ENCODE assay signal across 8 cellular contexts in genomic region chr2:178413472-178414265, GRCh38. TPM values are rescaled to one million over a fixed set of nuclear protein-coding genes. Genes with fewer than 3 reads are reported as not detected.
A peak's percentile ranks its signal among the peaks of the same experiment; 100 is the strongest.
DNase-seq lines count a peak whose midpoint lies in the region; ATAC-seq and TF ChIP-seq lines count a peak whose summit lies in the region.

No MANE protein-coding gene starts in this region.

- H3K4me3 Mint-ChIP-seq in GM23338, result peak overlapping the region; percentile 85

- no peaks in the 10 kb centered on the region for H3K36me3 ChIP-seq in GM23338 (ENCODE audit: insufficient read depth)
- no peaks in the 10 kb centered on the region for H3K36me3 ChIP-seq in SJCRH30
- H3K36me3 ChIP-seq in neutrophil, result no peaks in the 10 kb centered on the region

- H3K4me3 ChIP-seq in GM23338 (peak overlapping the region; percentile 57), SJCRH30 (peak overlapping the region; percentile 79), neutrophil (ENCODE audit: low read depth in 1 of 2, low read length in 1 of 2) (peak overlapping the region; percentile 59 to 65)

- DNase-seq in EL (peak; percentile 78), GM23338 (ENCODE audit: low spot score) (peak; percentile 86), Kasumi-1 (lab: John Stamatoyannopoulos, UW) (peak; percentile 88), SJCRH30 (peak; percentile 87 to 88), germinal center (ENCODE audit: low spot score) (peak; percentile 54), substantia nigra (lab: John Stamatoyannopoulos, UW) (peak in 44 of 49 donors; percentile 4 to 76 (median 36))
- DNase-seq in activated naive CD4-positive, alpha-beta T cell treated with Interleukin-2 at 50 U/mL for 16 hours, result peak; percentile 76

- H3K9me2 ChIP-seq in GM23338 (ENCODE audit: insufficient read depth), result no peaks in the 10 kb centered on the region

- H3K9me3 ChIP-seq in SJCRH30 (replicated peaks) (no peaks in the 10 kb centered on the region), neutrophil (no peaks in the 10 kb centered on the region)

- no peaks in the 10 kb centered on the region for H3K36me3 Mint-ChIP-seq in GM23338 (ENCODE audit: low read depth)

- H3K27me3 ChIP-seq in GM23338 (ENCODE audit: insufficient read depth) (no peaks in the 10 kb centered on the region), SJCRH30 (no peaks in the 10 kb centered on the region), neutrophil (no peaks in the 10 kb centered on the region)

- TF ChIP-seq CTCF in GM23338 (conservative IDR thresholded peaks at IDR 0.05; ENCODE audit: low read depth in 2 of 2), result no peak
- no peak for TF ChIP-seq CTCF in neutrophil (IDR thresholded peaks at IDR 0.05)

- no peaks in the 10 kb centered on the region for H3K9me3 Mint-ChIP-seq in GM23338

- peak overlapping the region; percentile 97 for H3K27ac Mint-ChIP-seq in GM23338

- peaks cover 7% of the 10 kb centered on the region; the same call in 2 of the 3 replicates for H3K4me1 Mint-ChIP-seq in GM23338

- H3K27ac ChIP-seq in GM23338 (ENCODE audit: low read depth) (peak overlapping the region; percentile 74), SJCRH30 (peak overlapping the region; percentile 97), neutrophil (peak overlapping the region; percentile 78), substantia nigra (ENCODE audit: low read depth, low read length, poor library complexity, severe bottlenecking) (peak overlapping the region; percentile 58)

- 0 out of 2 replicates have a peak, but pooled peaks cover 7% of the 10 kb centered on the region for H3K79me2 ChIP-seq in GM23338 (replicated peaks; ENCODE audit: insufficient read depth)

- H3K4me1 ChIP-seq in GM23338 (ENCODE audit: insufficient read depth) (no peaks in the 10 kb centered on the region), SJCRH30 (no peaks in the 10 kb centered on the region), neutrophil (ENCODE audit: control insufficient read depth in 1 of 2, insufficient read depth in 1 of 2, low read depth in 1 of 2, low read length in 1 of 2) (peaks cover 17 to 19% of the 10 kb centered on the region in 2 experiments)

- H3F3A ChIP-seq in GM23338 (replicated peaks; ENCODE audit: low read depth), result no peaks in the 10 kb centered on the region

- ATAC-seq in GM23338, result peak; percentile 90

- H4K20me1 ChIP-seq in GM23338 (replicated peaks; ENCODE audit: insufficient read depth), result no peaks in the 10 kb centered on the region

- peak overlapping the region; percentile 78 for H3K4me2 ChIP-seq in GM23338

- H3K27me3 Mint-ChIP-seq in GM23338 (ENCODE audit: insufficient read depth, low read depth, poor library complexity), result peaks cover 7% of the 10 kb centered on the region

- H2AFZ ChIP-seq in GM23338, result peak overlapping the region; percentile 98

TF ChIP-seq in GM23338, 12 proteins besides CTCF, POLR2A, EP300 and RAD21 (continues in another document):
- TF ChIP-seq EZH2 (IDR thresholded peaks at IDR 0.05; ENCODE audit: low read depth, unreplicated experiment) (no peak), REST (IDR thresholded peaks at IDR 0.05; ENCODE audit: unreplicated experiment) (no peak), ETS1 (IDR thresholded peaks at IDR 0.05) (no peak), JUNB (IDR thresholded peaks at IDR 0.05; ENCODE audit: unreplicated experiment) (no peak), CREB1 (CRISPR knock-in tag; IDR thresholded peaks at IDR 0.05; ENCODE audit: low read depth) (peak; percentile 89), STAT1 (IDR thresholded peaks at IDR 0.05; ENCODE audit: unreplicated experiment) (no peak)

RNA-seq across cellular contexts. Expression of gene PRKRA, which starts 37.3 kb away (rescaled TPM):
- 63.8 and 67.1 TPM in 2 replicates for total RNA-seq in GM23338 (2014; rRNA removed; shearing (Covaris generic))
- 38.6 and 44.0 TPM in 2 replicates for polyA plus RNA-seq in GM23338 (2016; fragmentation: Nextera tagmentation; extraction: Ambion mirVana)
- total RNA-seq in SJCRH30 (2014; rRNA removed; shearing (Covaris generic)), result 95.9 and 112 TPM in 2 replicates

RNA-seq across cellular contexts. Expression of gene PJVK, which starts 37.5 kb away (rescaled TPM):
- total RNA-seq in GM23338 (2014; rRNA removed; shearing (Covaris generic)), result 2.1 and 3.0 TPM in 2 replicates
- polyA plus RNA-seq in GM23338 (2016; fragmentation: Nextera tagmentation; extraction: Ambion mirVana), result 1.5 and 1.6 TPM in 2 replicates
- 1.3 TPM in 2 replicates for total RNA-seq in SJCRH30 (2014; rRNA removed; shearing (Covaris generic))

Comparison
In these comparisons a context has a peak if more than half of its experiments do, and no peak if none do; other contexts are left out.
1. Peak in every context shown above with its lines: DNase-seq, ATAC-seq, H3K4me3 ChIP-seq and H3K27ac ChIP-seq.
2. DNase-seq: peak in every context shown above with its lines; median percentile 88 in Kasumi-1; 88 in SJCRH30; 86 in GM23338; 78 in EL; 76 in activated naive CD4-positive, alpha-beta T cell treated with Interleukin-2 at 50 U/mL for 16 hours; 54 in germinal center; 36 in substantia nigra.